Comparison of ENCODE assay signal across 2 cellular contexts in the genomic region with DNA sequence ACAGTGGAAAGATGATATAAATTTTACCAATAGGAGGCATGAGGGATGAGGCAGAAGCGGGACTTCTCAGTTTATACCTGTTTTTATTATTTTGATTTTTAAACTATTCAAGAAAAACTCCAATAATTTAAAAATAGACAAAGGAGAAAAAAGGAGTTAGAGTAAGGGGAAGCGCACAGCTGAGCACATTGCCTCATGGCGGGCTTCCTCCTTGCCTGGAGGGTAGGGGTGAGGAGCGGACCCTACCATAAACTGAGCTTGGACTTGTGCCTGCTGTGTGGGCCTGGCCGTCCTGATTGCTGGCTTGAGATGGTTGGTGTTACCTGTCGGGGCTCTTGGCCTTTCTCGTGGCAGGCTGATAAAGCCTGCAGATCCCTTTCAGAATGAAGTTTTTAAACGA.
TF ChIP-seq lines count a peak whose summit lies in the region.

No MANE protein-coding gene starts in this region.

TF ChIP-seq in H1, 55 proteins besides CTCF, POLR2A, EP300 and RAD21:
- TF ChIP-seq PHF8 (conservative IDR thresholded peaks at IDR 0.05; ENCODE audit: low read depth, low read length) (no peak), EZH2 (IDR thresholded peaks at IDR 0.05; ENCODE audit: low read depth, low read length, severe bottlenecking) (no peak), TEAD4 (IDR thresholded peaks at IDR 0.05; ENCODE audit: low read depth, low read length) (no peak), CTBP2 (IDR thresholded peaks at IDR 0.05; ENCODE audit: borderline replicate concordance, insufficient read depth, insufficient read length, low read length) (no peak), TBP (IDR thresholded peaks at IDR 0.05; ENCODE audit: low read depth, low read length) (no peak), POU5F1 (IDR thresholded peaks at IDR 0.05; ENCODE audit: low read depth, low read length) (no peak), GABPA (IDR thresholded peaks at IDR 0.05; ENCODE audit: borderline replicate concordance, insufficient read depth, low read length) (no peak), SIX5 (IDR thresholded peaks at IDR 0.05; ENCODE audit: low read depth, low read length) (no peak), SP2 (IDR thresholded peaks at IDR 0.05; ENCODE audit: low read length) (no peak), JUND (IDR thresholded peaks at IDR 0.05; ENCODE audit: low read length) (no peak), SAP30 (IDR thresholded peaks at IDR 0.05; ENCODE audit: insufficient read depth, insufficient replicate concordance, low read length) (no peak), RFX5 (IDR thresholded peaks at IDR 0.05; ENCODE audit: borderline replicate concordance, low read depth, low read length) (no peak), MAFK (IDR thresholded peaks at IDR 0.05; ENCODE audit: low read depth, low read length) (no peak), RBBP5 (IDR thresholded peaks at IDR 0.05; ENCODE audit: borderline replicate concordance, low read depth, low read length) (no peak), CHD2 (IDR thresholded peaks at IDR 0.05; ENCODE audit: low read length) (no peak), RNF2 (IDR thresholded peaks at IDR 0.05; ENCODE audit: borderline replicate concordance, low read depth, low read length, missing control alignments, poor library complexity, severe bottlenecking) (no peak), RXRA (IDR thresholded peaks at IDR 0.05; ENCODE audit: insufficient read depth, low read depth, low read length) (no peak)

TF ChIP-seq in GM23338, 12 proteins besides CTCF, POLR2A, EP300 and RAD21:
- TF ChIP-seq CREB1 (CRISPR knock-in tag; IDR thresholded peaks at IDR 0.05; ENCODE audit: low read depth) = no peak
- no peak for TF ChIP-seq REST (IDR thresholded peaks at IDR 0.05; ENCODE audit: unreplicated experiment)
- no peak for TF ChIP-seq NANOG (IDR thresholded peaks at IDR 0.05; ENCODE audit: borderline replicate concordance)
- no peak for TF ChIP-seq ZNF462 (CRISPR knock-in tag; IDR thresholded peaks at IDR 0.05)
- TF ChIP-seq ZNF114 (CRISPR knock-in tag; IDR thresholded peaks at IDR 0.05) = no peak
- no peak for TF ChIP-seq POLR2AphosphoS5 (IDR thresholded peaks at IDR 0.05; ENCODE audit: low read depth)
